ENCODE assay signal across 16 cellular contexts in genomic region chr4:8295471-8295870, GRCh38. TPM values are rescaled to one million over a fixed set of nuclear protein-coding genes. Genes with fewer than 3 reads are reported as not detected.
DNase-seq lines count a peak whose midpoint lies in the region; ATAC-seq and TF ChIP-seq lines count a peak whose summit lies in the region.
"Had no signal": no experiment of that assay in that cellular context is flagged by ENCODE, and none has a peak within 500 bp of the region (broad histone marks: within the 10 kb centered on the region; RNA-seq: fewer than 3 reads in every experiment).

No MANE protein-coding gene starts in this region.

- CTCF ChIA-PET in CD4-positive, alpha-beta memory T cell (lab: Charles Lee; ENCODE audit: partially characterized antibody): no interaction called here

- H3K4me3 ChIP-seq in BE2C (ENCODE audit: low read depth, low read length) (no peak overlapping the region), right cardiac atrium (ENCODE audit: low read length) (no peak overlapping the region)
- no peak overlapping the region for H3K4me3 ChIP-seq in BLaER1 treated with 17β-estradiol and CSF1 and Interleukin-3, amounts not matched to agents 10 nM and 100 nM
- no peak overlapping the region for H3K4me3 ChIP-seq in CD4-positive, alpha-beta memory T cell (ENCODE audit: low read length in 2 of 2)

- no peak overlapping the region for H3T11ph ChIP-seq in H9 (ENCODE audit: low read length)

- H3K18ac ChIP-seq in H9 (ENCODE audit: insufficient read length, low read depth, low read length): no peak overlapping the region

- H3K9ac ChIP-seq in BLaER1 treated with 17β-estradiol and CSF1 and Interleukin-3, amounts not matched to agents 10 nM and 100 nM: no peak overlapping the region
- H3K9ac ChIP-seq in H9 (ENCODE audit: extremely low read depth, insufficient read length, low read length): no peak overlapping the region

- H3K36me3 Mint-ChIP-seq in CD4-positive, alpha-beta memory T cell: no peaks in the 10 kb centered on the region
- peaks cover 4 to 7% (median 4%) of the 10 kb centered on the region in 3 experiments; a peak in 5 of 7 replicates for H3K36me3 Mint-ChIP-seq in H9 (ENCODE audit: insufficient read depth in 1 of 3, low read depth in 3 of 3)

- H2BK120ac ChIP-seq in H9 (ENCODE audit: low read depth, low read length, poor library complexity, severe bottlenecking): no peak overlapping the region

- H3K23ac ChIP-seq in H9 (ENCODE audit: insufficient read length, low read depth, low read length): no peak overlapping the region

- H2AFZ ChIP-seq in H9 (ENCODE audit: low read length): no peak overlapping the region

- H2BK20ac ChIP-seq in H9 (ENCODE audit: low read depth, low read length, poor library complexity, severe bottlenecking): no peak overlapping the region

- no peak overlapping the region for H2BK5ac ChIP-seq in H9 (ENCODE audit: insufficient read length, low read length)

- H3K4me1 Mint-ChIP-seq in CD4-positive, alpha-beta memory T cell: no peaks in the 10 kb centered on the region
- no peaks in the 10 kb centered on the region for H3K4me1 Mint-ChIP-seq in H9

- H2BK12ac ChIP-seq in H9 (ENCODE audit: insufficient read length, low read depth, low read length): no peak overlapping the region

- TF ChIP-seq CTCF in BE2C (IDR thresholded peaks at IDR 0.05; ENCODE audit: low read depth, low read length) (no peak), H9 (conservative IDR thresholded peaks at IDR 0.05) (no peak)

- H3K27me3 ChIP-seq in BE2C (no peaks in the 10 kb centered on the region), right cardiac atrium (ENCODE audit: control insufficient read depth, insufficient read depth) (no peaks in the 10 kb centered on the region), H9 (ENCODE audit: insufficient read depth, low read length) (no peaks in the 10 kb centered on the region)
- H3K27me3 ChIP-seq in BLaER1 treated with 17β-estradiol and CSF1 and Interleukin-3, amounts not matched to agents 10 nM and 100 nM: 0 out of 22 replicates have a peak, but pooled peaks cover 0 to 5% (median 0%) of the 10 kb centered on the region in 11 experiments
- peaks cover 4% of the 10 kb centered on the region for H3K27me3 ChIP-seq in CD4-positive, alpha-beta memory T cell (ENCODE audit: insufficient read depth, low read length)

- DNase-seq in BE2C (peak; percentile 2), right cardiac atrium (peak in 2 of 3 donors; percentile 13 to 43), posterior vena cava (ENCODE audit: low spot score) (peak; percentile 35), H9 (no peak)
- DNase-seq in CD4-positive, alpha-beta memory T cell: no peak
- no peak for DNase-seq in activated CD4-positive, CD25-positive, alpha-beta regulatory T cell (lab: John Stamatoyannopoulos, UW)
- DNase-seq: DMS153, EL, KBM-7, NCI-H1092, NCI-H1694 treated with DMSO at 0.1 percent for 48 hours, NCI-H748 treated with DMSO at 0.1 percent for 48 hours, SHP77 treated with DMSO at 0.1 percent for 48 hours had no signal

- H3K14ac ChIP-seq in H9 (ENCODE audit: insufficient read depth, low read length): no peak overlapping the region

- H3K4me2 ChIP-seq in BLaER1 treated with 17β-estradiol and CSF1 and Interleukin-3, amounts not matched to agents 10 nM and 100 nM: peak overlapping the region in 8 of 11 experiments; percentile 10 to 77 (median 66); a peak in 13 of 22 replicates
- no peak overlapping the region for H3K4me2 ChIP-seq in H9 (ENCODE audit: insufficient read depth, insufficient read length, low read length)

- H3K9me3 ChIP-seq in BE2C (no peaks in the 10 kb centered on the region), right cardiac atrium (ENCODE audit: control insufficient read depth, low read length) (no peaks in the 10 kb centered on the region), H9 (ENCODE audit: control insufficient read depth, low read depth, low read length) (no peaks in the 10 kb centered on the region)
- H3K9me3 ChIP-seq in BLaER1 treated with 17β-estradiol and CSF1 and Interleukin-3, amounts not matched to agents 10 nM and 100 nM (replicated peaks in 1 of 11): no peaks in the 10 kb centered on the region; a peak in 1 of 22 replicates
- H3K9me3 ChIP-seq in CD4-positive, alpha-beta memory T cell (ENCODE audit: control insufficient read depth in 1 of 2, low read length in 2 of 2): no peaks in the 10 kb centered on the region

- H4K20me1 ChIP-seq in BLaER1 treated with 17β-estradiol and CSF1 and Interleukin-3, amounts not matched to agents 10 nM and 100 nM: peaks cover 0 to 48% (median 0%) of the 10 kb centered on the region in 11 experiments; a peak in 3 of 22 replicates
- no peaks in the 10 kb centered on the region for H4K20me1 ChIP-seq in H9 (ENCODE audit: control insufficient read depth, insufficient read depth, insufficient read length)

- 88% methylated on average over 6 of the region's 6 CpGs for WGBS in right cardiac atrium
- no CpG with 5 or more reads among the region's 6 CpGs for WGBS in H9 (ENCODE audit: extremely low coverage, insufficient read length, low lambda C conversion rate)

- H3K9me3 Mint-ChIP-seq in CD4-positive, alpha-beta memory T cell: peaks cover 0 to 4% (median under 1%) of the 10 kb centered on the region in 8 donors
- H3K9me3 Mint-ChIP-seq in H9: peaks cover 5 to 6% of the 10 kb centered on the region in 2 experiments; a peak in 3 of 5 replicates

- H2AK5ac ChIP-seq in H9 (ENCODE audit: insufficient read length, low read length): no peak overlapping the region

- H4K91ac ChIP-seq in H9 (ENCODE audit: insufficient read length, low read depth, low read length): no peak overlapping the region

- no peaks in the 10 kb centered on the region for H3K79me2 ChIP-seq in H9 (ENCODE audit: insufficient read depth, low read length)

- no peak overlapping the region for H3K4ac ChIP-seq in H9 (ENCODE audit: low read depth, low read length)

- H3K27ac Mint-ChIP-seq in CD4-positive, alpha-beta memory T cell: no peak overlapping the region
- no peak overlapping the region for H3K27ac Mint-ChIP-seq in H9

- no peak overlapping the region for H4K8ac ChIP-seq in H9 (replicated peaks; ENCODE audit: insufficient read length, low read depth, low read length)

- POLR2A ChIA-PET in CD4-positive, alpha-beta memory T cell (lab: Charles Lee; ENCODE audit: partially characterized antibody): no interaction called here

- H3K56ac ChIP-seq in H9 (ENCODE audit: insufficient read length, low read depth, low read length): no peak overlapping the region

- no peak overlapping the region for H2BK15ac ChIP-seq in H9 (ENCODE audit: low read depth, low read length)

- intact Hi-C loops in right cardiac atrium (cut with DNase I): no loop called here
- intact Hi-C loops in posterior vena cava (cut with DNase I): loop anchor here in 1 of 2 donors (2.0 kb wide), 1 partner anchor 53 kb away; no protein-coding TSS in a partner anchor
- intact Hi-C loops in CD4-positive, alpha-beta memory T cell (cut with micrococcal nuclease): no loop called here

- peaks cover 1 to 3% of the 10 kb centered on the region in 2 donors for H3K27me3 Mint-ChIP-seq in CD4-positive, alpha-beta memory T cell
- H3K27me3 Mint-ChIP-seq in H9 (ENCODE audit: low read depth): no peaks in the 10 kb centered on the region; the same call in none of the 2 replicates

- no peaks in the 10 kb centered on the region for H3K36me3 ChIP-seq in BE2C
- H3K36me3 ChIP-seq in BLaER1 treated with 17β-estradiol and CSF1 and Interleukin-3, amounts not matched to agents 10 nM and 100 nM: peaks cover 0 to 98% (median 67%) of the 10 kb centered on the region in 11 experiments; a peak in 17 of 22 replicates
- H3K36me3 ChIP-seq in CD4-positive, alpha-beta memory T cell (ENCODE audit: insufficient read depth, low read length): no peaks in the 10 kb centered on the region

- H3K4me1 ChIP-seq in BE2C (no peaks in the 10 kb centered on the region), right cardiac atrium (ENCODE audit: control insufficient read depth, insufficient read depth, low read length) (no peaks in the 10 kb centered on the region), H9 (ENCODE audit: insufficient read depth, low read length) (no peaks in the 10 kb centered on the region)
- peaks cover 12 to 29% (median 19%) of the 10 kb centered on the region in 10 experiments for H3K4me1 ChIP-seq in BLaER1 treated with 17β-estradiol and CSF1 and Interleukin-3, amounts not matched to agents 10 nM and 100 nM
- H3K4me1 ChIP-seq in CD4-positive, alpha-beta memory T cell (ENCODE audit: insufficient read depth, low read length): no peaks in the 10 kb centered on the region

- no peak overlapping the region for H4K5ac ChIP-seq in H9 (ENCODE audit: insufficient read length, low read depth, low read length)

- H3K4me3 Mint-ChIP-seq in CD4-positive, alpha-beta memory T cell: no peak overlapping the region
- H3K4me3 Mint-ChIP-seq in H9: no peak overlapping the region

- ATAC-seq in right cardiac atrium: no peak
- ATAC-seq: Panc1 had no signal

- H3K23me2 ChIP-seq in H9 (ENCODE audit: insufficient read length, low read depth, low read length, poor library complexity, severe bottlenecking): no peaks in the 10 kb centered on the region

- H3K79me1 ChIP-seq in H9 (ENCODE audit: insufficient read depth, low read depth, low read length, poor library complexity, severe bottlenecking): no peaks in the 10 kb centered on the region

- peak overlapping the region in 6 of 11 experiments; percentile 0 to 61 (median 42); a peak in 9 of 22 replicates for H3K27ac ChIP-seq in BLaER1 treated with 17β-estradiol and CSF1 and Interleukin-3, amounts not matched to agents 10 nM and 100 nM
- no peak overlapping the region for H3K27ac ChIP-seq in right cardiac atrium (ENCODE audit: low read length)
- no peak overlapping the region for H3K27ac ChIP-seq in CD4-positive, alpha-beta memory T cell (ENCODE audit: low read depth, low read length)
- H3K27ac ChIP-seq in H9 (ENCODE audit: insufficient read length, low read depth, low read length): no peak overlapping the region
- H3K27ac ChIP-seq: HL-60 had no signal

RNA-seq across cellular contexts. Expression of gene HTRA3, which starts 25.9 kb away (rescaled TPM):
- polyA plus RNA-seq in BE2C (2012; ENCODE audit: insufficient read depth, insufficient read length, low read depth): not detected
- total RNA-seq in right cardiac atrium (100 to 1,000 TPM in 2 of 4 donors, 10 to 100 TPM in 2; 52.8 to 133 (median 96.0) TPM), posterior vena cava (100 to 1,000 TPM in 1 of 2 donors, 10 to 100 TPM in 1; 14.9 to 104 TPM), H9 (2021) (2.9 and 3.0 TPM in 2 replicates)
- 80.6 TPM for polyA plus RNA-seq in right cardiac atrium
- total RNA-seq in CD4-positive, alpha-beta memory T cell: not detected
- not detected for polyA plus RNA-seq in CD4-positive, alpha-beta memory T cell

Comparison
In these comparisons a context has a peak if more than half of its experiments do, and no peak if none do; other contexts are left out.
1. DNase-seq: peak in BE2C (single experiment), right cardiac atrium (2 of 3) and posterior vena cava (single experiment); none in CD4-positive, alpha-beta memory T cell (0 of 5), H9 (single experiment) and activated CD4-positive, CD25-positive, alpha-beta regulatory T cell (0 of 4).
2. H3K27ac ChIP-seq: peak in BLaER1 treated with 17β-estradiol and CSF1 and Interleukin-3, amounts not matched to agents 10 nM and 100 nM (6 of 11); none in right cardiac atrium (single experiment), CD4-positive, alpha-beta memory T cell (single experiment) and H9 (single experiment).